ENCODE assay signal across 18 cellular contexts in genomic region chr3:134897391-134898131, GRCh38.
"Had no signal": no experiment of that assay in that cellular context is flagged by ENCODE, and none has a peak within 500 bp of the region (broad histone marks: within the 10 kb centered on the region; RNA-seq: fewer than 3 reads in every experiment).

No MANE protein-coding gene starts in this region.

- H3K36me3 ChIP-seq: cardiac muscle cell, lower lobe of right lung, sigmoid colon had no signal

- FAIRE-seq: kidney had no signal

- H3K4me1 ChIP-seq: foreskin keratinocyte, lower lobe of right lung had no signal

- H3K9me3 ChIP-seq: lower lobe of right lung, sigmoid colon had no signal

- DNase-seq: activated CD4-positive, alpha-beta memory T cell treated with anti-CD3 and anti-CD28 coated beads, Interleukin-2, amount 10 ng/mL, durations not matched to agents 7 days and 5 days; activated CD4-positive, alpha-beta T cell treated with anti-CD3 and anti-CD28 coated beads, Interleukin-2, amount 10 ng/mL, durations not matched to agents 24 days and 14 days; activated effector memory CD4-positive, alpha-beta T cell treated with Interleukin-2 at 50 U/mL for 16 hours; activated naive CD4-positive, alpha-beta T cell treated with anti-CD3 and anti-CD28 coated beads for 36 hours; activated T-cell treated with anti-CD3 and anti-CD28 coated beads, Interleukin-2, amount 50 U/mL, for 72 hours; effector CD8-positive, alpha-beta T cell; erythroblast; foreskin keratinocyte; kidney; lower lobe of right lung; naive thymus-derived CD4-positive, alpha-beta T cell; retina; sigmoid colon; stimulated activated CD4-positive, alpha-beta T cell treated with anti-CD3 and anti-CD28 coated beads, Interleukin-4, amount 100 ng/mL, for 24 hours; stimulated activated naive CD4-positive, alpha-beta T cell treated with Interleukin-2 at 50 U/mL for 16 hours; T-helper 17 cell had no signal

- ATAC-seq: activated T-cell treated with anti-CD3 and anti-CD28 coated beads, Interleukin-2, amount 50 U/mL, for 72 hours; foreskin keratinocyte; left lobe of liver; lower lobe of right lung; naive thymus-derived CD4-positive, alpha-beta T cell; T-helper 17 cell had no signal

- H3K27me3 ChIP-seq: foreskin keratinocyte, sigmoid colon had no signal

- H3K27ac ChIP-seq: cardiac muscle cell, foreskin keratinocyte, lower lobe of right lung, sigmoid colon had no signal

- H3K4me3 ChIP-seq: cardiac muscle cell, lower lobe of right lung, sigmoid colon had no signal
